ENCODE assay signal across 20 cellular contexts in genomic region chr20:6959900-6960312, GRCh38.
"Had no signal": no experiment of that assay in that cellular context is flagged by ENCODE, and none has a peak within 500 bp of the region (broad histone marks: within the 10 kb centered on the region; RNA-seq: fewer than 3 reads in every experiment).

No MANE protein-coding gene starts in this region.

- H3K4me1 ChIP-seq: ascending aorta, colonic mucosa, right atrium auricular region, tibial artery had no signal

- H3K27ac Mint-ChIP-seq: activated CD4-positive, alpha-beta T cell treated with anti-CD3 and anti-CD28 coated beads for 36 hours; activated CD8-positive, alpha-beta T cell treated with anti-CD3 and anti-CD28 coated beads for 36 hours; activated naive CD8-positive, alpha-beta T cell treated with anti-CD3 and anti-CD28 coated beads, Interleukin-2, amount 10 ng/mL, durations not matched to agents 7 days and 5 days; activated T-cell treated with anti-CD3 and anti-CD28 coated beads, Interleukin-2, amount 50 U/mL, for 72 hours; immature natural killer cell; naive thymus-derived CD4-positive, alpha-beta T cell; stimulated activated effector memory CD8-positive, alpha-beta T cell treated with anti-CD3 and anti-CD28 coated beads, Interleukin-12 subunit alpha, Interleukin-12 subunit beta, amount 100 ng/mL, for 72 hours had no signal

- H3K4me3 ChIP-seq: ascending aorta, cardiac muscle cell, colonic mucosa, lung, right atrium auricular region, smooth muscle cell, tibial artery had no signal

- H3K4me1 Mint-ChIP-seq: activated CD4-positive, alpha-beta T cell treated with anti-CD3 and anti-CD28 coated beads for 36 hours; activated naive CD8-positive, alpha-beta T cell treated with anti-CD3 and anti-CD28 coated beads, Interleukin-2, amount 10 ng/mL, durations not matched to agents 7 days and 5 days; immature natural killer cell; naive thymus-derived CD4-positive, alpha-beta T cell; stimulated activated effector memory CD8-positive, alpha-beta T cell treated with anti-CD3 and anti-CD28 coated beads, Interleukin-12 subunit alpha, Interleukin-12 subunit beta, amount 100 ng/mL, for 72 hours had no signal

- H3K9me3 ChIP-seq: ascending aorta, colonic mucosa, right atrium auricular region, tibial artery had no signal

- H3K36me3 ChIP-seq: ascending aorta, cardiac muscle cell, colonic mucosa, right atrium auricular region, tibial artery, WERI-Rb-1 had no signal

- H3K4me2 ChIP-seq: smooth muscle cell had no signal

- H3K27me3 ChIP-seq: ascending aorta, cardiac muscle cell, colonic mucosa, right atrium auricular region, tibial artery had no signal

- H3K36me3 Mint-ChIP-seq: activated naive CD8-positive, alpha-beta T cell treated with anti-CD3 and anti-CD28 coated beads, Interleukin-2, amount 10 ng/mL, durations not matched to agents 7 days and 5 days; immature natural killer cell; stimulated activated effector memory CD8-positive, alpha-beta T cell treated with anti-CD3 and anti-CD28 coated beads, Interleukin-12 subunit alpha, Interleukin-12 subunit beta, amount 100 ng/mL, for 72 hours had no signal

- H3K4me3 Mint-ChIP-seq: activated CD4-positive, alpha-beta T cell treated with anti-CD3 and anti-CD28 coated beads for 36 hours; activated CD8-positive, alpha-beta T cell treated with anti-CD3 and anti-CD28 coated beads for 36 hours; activated naive CD8-positive, alpha-beta T cell treated with anti-CD3 and anti-CD28 coated beads, Interleukin-2, amount 10 ng/mL, durations not matched to agents 7 days and 5 days; activated T-cell treated with anti-CD3 and anti-CD28 coated beads, Interleukin-2, amount 50 U/mL, for 72 hours; immature natural killer cell; naive thymus-derived CD4-positive, alpha-beta T cell; stimulated activated effector memory CD8-positive, alpha-beta T cell treated with anti-CD3 and anti-CD28 coated beads, Interleukin-12 subunit alpha, Interleukin-12 subunit beta, amount 100 ng/mL, for 72 hours had no signal

- H3K27me3 Mint-ChIP-seq: activated CD4-positive, alpha-beta T cell treated with anti-CD3 and anti-CD28 coated beads for 36 hours; activated CD8-positive, alpha-beta T cell treated with anti-CD3 and anti-CD28 coated beads for 36 hours; activated naive CD8-positive, alpha-beta T cell treated with anti-CD3 and anti-CD28 coated beads, Interleukin-2, amount 10 ng/mL, durations not matched to agents 7 days and 5 days; naive thymus-derived CD4-positive, alpha-beta T cell had no signal

- H3K27ac ChIP-seq: ascending aorta, cardiac muscle cell, colonic mucosa, right atrium auricular region, tibial artery, WERI-Rb-1 had no signal

- DNase-seq: activated CD4-positive, alpha-beta T cell treated with anti-CD3 and anti-CD28 coated beads for 36 hours; activated CD8-positive, alpha-beta memory T cell treated with anti-CD3 and anti-CD28 coated beads, Interleukin-2, amount 50 U/mL, for 4 hours; activated CD8-positive, alpha-beta T cell treated with anti-CD3 and anti-CD28 coated beads for 36 hours; activated gamma-delta T cell treated with Interleukin-2 at 50 U/mL for 16 hours; activated naive CD8-positive, alpha-beta T cell treated with anti-CD3 and anti-CD28 coated beads, Interleukin-2, amount 10 ng/mL, durations not matched to agents 7 days and 5 days; activated T-cell treated with anti-CD3 and anti-CD28 coated beads, Interleukin-2, amount 50 U/mL, for 72 hours; colonic mucosa; effector CD4-positive, alpha-beta T cell; immature natural killer cell; left cardiac atrium; naive thymus-derived CD4-positive, alpha-beta T cell; T1000; tibial artery; WERI-Rb-1 had no signal
